In the genomic region with DNA sequence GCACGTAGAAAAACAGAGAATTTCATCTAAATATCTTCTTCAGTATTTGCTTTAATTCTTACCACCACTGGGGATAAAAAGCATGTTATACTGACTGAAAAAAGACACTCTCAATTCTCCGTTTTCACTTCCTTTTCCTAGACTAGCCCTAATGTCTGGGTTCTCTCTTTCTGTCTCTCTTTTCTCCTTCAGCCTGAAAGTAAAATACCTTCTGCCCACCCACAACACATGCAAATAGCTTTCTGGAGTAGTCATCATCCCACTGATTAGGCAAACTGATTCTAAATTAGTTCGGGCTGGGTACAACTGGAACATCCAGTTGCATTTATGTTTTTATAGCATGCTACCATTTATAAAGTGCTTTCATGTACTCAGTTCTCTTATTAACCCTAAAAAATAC, we compare ENCODE assay signal across 12 cellular contexts.
DNase-seq lines count a peak whose midpoint lies in the region; ATAC-seq, FAIRE-seq and TF ChIP-seq lines count a peak whose summit lies in the region.
"Had no signal": no experiment of that assay in that cellular context is flagged by ENCODE, and none has a peak within 500 bp of the region (broad histone marks: within the 10 kb centered on the region; RNA-seq: fewer than 3 reads in every experiment).

No MANE protein-coding gene starts in this region.

- 96% methylated on average over 3 of the region's 3 CpGs for WGBS in endodermal cell (ENCODE audit: insufficient coverage in 1 of 2, insufficient read length in 1 of 2), 2 experiments

- peaks cover 2% of the 10 kb centered on the region for H3K4me1 Mint-ChIP-seq in endodermal cell
- H3K4me1 Mint-ChIP-seq: CD8-positive, alpha-beta memory T cell had no signal

- ATAC-seq in GM21367 (IDR thresholded peaks at IDR 0.05; ENCODE audit: unreplicated experiment) = peak; percentile 86
- peak; percentile 88 for ATAC-seq in HG03103 (IDR thresholded peaks at IDR 0.05; ENCODE audit: low read depth, unreplicated experiment)
- no peak for ATAC-seq in GM18873 (IDR thresholded peaks at IDR 0.05; ENCODE audit: low FRiP score, unreplicated experiment)

- no peak overlapping the region for H3K4me3 Mint-ChIP-seq in endodermal cell
- H3K4me3 Mint-ChIP-seq: CD8-positive, alpha-beta memory T cell had no signal

- H3K27me3 ChIP-seq in bronchial epithelial cell (ENCODE audit: control insufficient read depth, insufficient read depth, low read length) = no peaks in the 10 kb centered on the region
- no peaks in the 10 kb centered on the region for H3K27me3 ChIP-seq in endodermal cell (ENCODE audit: control insufficient read depth, insufficient read depth, low read length, poor library complexity, severe bottlenecking)

- DNase-seq in GM10266 (ENCODE audit: extremely low spot score) (peak; percentile 4), bronchial epithelial cell (ENCODE audit: low read depth) (peak; percentile 24), mesenteric fat pad (ENCODE audit: low spot score) (no peak), endodermal cell (no peak), OCI-M1 (lab: John Stamatoyannopoulos, UW) (no peak)
- DNase-seq: activated naive CD4-positive, alpha-beta T cell treated with anti-CD3 and anti-CD28 coated beads, Interleukin-2, amount 50 U/mL, for 16 hours; CD8-positive, alpha-beta memory T cell had no signal

- FAIRE-seq in bronchial epithelial cell (lab: Jason Lieb, UNC) = no peak

- no peaks in the 10 kb centered on the region for H3K36me3 Mint-ChIP-seq in endodermal cell (ENCODE audit: low read depth)
- H3K36me3 Mint-ChIP-seq: CD8-positive, alpha-beta memory T cell had no signal

- TF ChIP-seq CTCF in GM10266 (IDR thresholded peaks at IDR 0.05; ENCODE audit: control insufficient read depth, insufficient read depth, low read depth, missing control alignments) = no peak
- TF ChIP-seq CTCF in bronchial epithelial cell (IDR thresholded peaks at IDR 0.05; ENCODE audit: insufficient read depth, low read length, severe bottlenecking) = no peak
- no peak for TF ChIP-seq CTCF in endodermal cell (conservative IDR thresholded peaks at IDR 0.05)

- H3K27ac ChIP-seq in endodermal cell (ENCODE audit: low read depth, low read length) = no peak overlapping the region
- H3K27ac ChIP-seq: KMS-11, VCaP had no signal

- no peak overlapping the region for H3K9ac ChIP-seq in endodermal cell (ENCODE audit: extremely low read depth, low read length, poor library complexity, severe bottlenecking)
- H3K9ac ChIP-seq: KMS-11 had no signal

- H3K27ac Mint-ChIP-seq in endodermal cell = no peak overlapping the region
- H3K27ac Mint-ChIP-seq: CD8-positive, alpha-beta memory T cell had no signal

- H3K36me3 ChIP-seq in bronchial epithelial cell (ENCODE audit: control insufficient read depth, insufficient read depth, low read length) (no peaks in the 10 kb centered on the region), endodermal cell (ENCODE audit: control insufficient read depth, insufficient read depth, low read length) (no peaks in the 10 kb centered on the region)

- H3K4me3 ChIP-seq in bronchial epithelial cell (ENCODE audit: low read depth, low read length) (no peak overlapping the region), endodermal cell (ENCODE audit: low read length) (no peak overlapping the region)

- no peaks in the 10 kb centered on the region for H3K9me3 ChIP-seq in endodermal cell (ENCODE audit: control insufficient read depth, low read length)

- no peaks in the 10 kb centered on the region for H3K4me1 ChIP-seq in endodermal cell (ENCODE audit: control insufficient read depth, insufficient read depth, low read length)

- no peaks in the 10 kb centered on the region for H3K27me3 Mint-ChIP-seq in endodermal cell (ENCODE audit: insufficient read depth)
- H3K27me3 Mint-ChIP-seq: CD8-positive, alpha-beta memory T cell had no signal

- no peaks in the 10 kb centered on the region for H3K9me3 Mint-ChIP-seq in endodermal cell

Comparison
In these comparisons a context has a peak if more than half of its experiments do, and no peak if none do; other contexts are left out.
1. DNase-seq: peak in GM10266 (single experiment) and bronchial epithelial cell (single experiment); none in mesenteric fat pad (single experiment), endodermal cell (single experiment) and OCI-M1 (single experiment).